In genomic region chr12:92400006-92400405, GRCh38 we compare ENCODE assay signal across 13 cellular contexts.
A peak's percentile ranks its signal among the peaks of the same experiment; 100 is the strongest.
DNase-seq lines count a peak whose midpoint lies in the region; ATAC-seq lines count a peak whose summit lies in the region.
"Had no signal": no experiment of that assay in that cellular context is flagged by ENCODE, and none has a peak within 500 bp of the region (broad histone marks: within the 10 kb centered on the region; RNA-seq: fewer than 3 reads in every experiment).

No MANE protein-coding gene starts in this region.

- H2BK5ac ChIP-seq in mesendoderm (ENCODE audit: low read length): no peak overlapping the region

- peak overlapping the region; percentile 89 for H3K27ac Mint-ChIP-seq in activated CD4-positive, alpha-beta T cell treated with anti-CD3 and anti-CD28 coated beads, Interleukin-2, amount 10 ng/mL, durations not matched to agents 24 days and 14 days
- peak overlapping the region; percentile 88 for H3K27ac Mint-ChIP-seq in activated CD8-positive, alpha-beta T cell treated with anti-CD3 and anti-CD28 coated beads, Interleukin-2, amount 10 ng/mL, durations not matched to agents 7 days and 5 days
- peak overlapping the region; percentile 75 for H3K27ac Mint-ChIP-seq in stimulated activated effector memory CD8-positive, alpha-beta T cell treated with anti-CD3 and anti-CD28 coated beads, Interleukin-12 subunit alpha, Interleukin-12 subunit beta, amount 100 ng/mL, for 72 hours

- H3K23ac ChIP-seq in mesendoderm (ENCODE audit: low read length): no peak overlapping the region

- peaks cover 81% of the 10 kb centered on the region for H3K4me1 Mint-ChIP-seq in activated CD4-positive, alpha-beta T cell treated with anti-CD3 and anti-CD28 coated beads, Interleukin-2, amount 10 ng/mL, durations not matched to agents 24 days and 14 days
- H3K4me1 Mint-ChIP-seq in activated CD8-positive, alpha-beta T cell treated with anti-CD3 and anti-CD28 coated beads, Interleukin-2, amount 10 ng/mL, durations not matched to agents 7 days and 5 days (ENCODE audit: low read depth): peaks cover 90% of the 10 kb centered on the region
- H3K4me1 Mint-ChIP-seq in stimulated activated effector memory CD8-positive, alpha-beta T cell treated with anti-CD3 and anti-CD28 coated beads, Interleukin-12 subunit alpha, Interleukin-12 subunit beta, amount 100 ng/mL, for 72 hours: peaks cover 93% of the 10 kb centered on the region

- DNase-seq in activated CD4-positive, alpha-beta T cell treated with anti-CD3 and anti-CD28 coated beads, Interleukin-2, amount 10 ng/mL, durations not matched to agents 24 days and 14 days: peak; percentile 75
- DNase-seq in activated CD4-positive, alpha-beta T cell treated with anti-CD3 and anti-CD28 coated beads, Interleukin-2, amount 50 U/mL, for 1 hour: no peak
- DNase-seq in activated CD8-positive, alpha-beta T cell treated with anti-CD3 and anti-CD28 coated beads, Interleukin-2, amount 10 ng/mL, durations not matched to agents 7 days and 5 days: no peak
- DNase-seq in stimulated activated effector memory CD8-positive, alpha-beta T cell treated with anti-CD3 and anti-CD28 coated beads, Interleukin-12 subunit alpha, Interleukin-12 subunit beta, amount 100 ng/mL, for 72 hours (ENCODE audit: low spot score in 2 of 2): no peak
- no peak for DNase-seq in NCI-H128 (lab: John Stamatoyannopoulos, UW; ENCODE audit: unreplicated experiment)
- no peak for DNase-seq in mesendoderm
- no peak for DNase-seq in GDM1 (lab: John Stamatoyannopoulos, UW)
- DNase-seq: DMS79 treated with DMSO at 0.1 percent for 48 hours, erythroblast, NCI-H510A treated with DMSO at 0.1 percent for 48 hours had no signal

- intact Hi-C loops in activated CD4-positive, alpha-beta T cell treated with anti-CD3 and anti-CD28 coated beads, Interleukin-2, amount 10 ng/mL, durations not matched to agents 24 days and 14 days (cut with micrococcal nuclease): loop anchor here (2.0 to 5.0 kb wide), 5 partner anchors 189 to 823 kb away; partner anchors contain the start of gene EEA1

- H3K79me1 ChIP-seq in mesendoderm (ENCODE audit: low read length): no peaks in the 10 kb centered on the region

- H3K36me3 Mint-ChIP-seq in activated CD4-positive, alpha-beta T cell treated with anti-CD3 and anti-CD28 coated beads, Interleukin-2, amount 10 ng/mL, durations not matched to agents 24 days and 14 days (ENCODE audit: low read depth): peaks cover 7% of the 10 kb centered on the region
- peaks cover 57% of the 10 kb centered on the region for H3K36me3 Mint-ChIP-seq in activated CD8-positive, alpha-beta T cell treated with anti-CD3 and anti-CD28 coated beads, Interleukin-2, amount 10 ng/mL, durations not matched to agents 7 days and 5 days (ENCODE audit: low read depth)
- H3K36me3 Mint-ChIP-seq in stimulated activated effector memory CD8-positive, alpha-beta T cell treated with anti-CD3 and anti-CD28 coated beads, Interleukin-12 subunit alpha, Interleukin-12 subunit beta, amount 100 ng/mL, for 72 hours: no peaks in the 10 kb centered on the region
- H3K36me3 Mint-ChIP-seq: brain had no signal

- H3K4ac ChIP-seq in mesendoderm (ENCODE audit: low read depth, low read length): no peak overlapping the region

- H3K36me3 ChIP-seq in mesendoderm (ENCODE audit: control insufficient read depth, insufficient read depth, low read length): no peaks in the 10 kb centered on the region

- H3K27me3 ChIP-seq in mesendoderm (ENCODE audit: insufficient read depth, low read length, poor library complexity): no peaks in the 10 kb centered on the region

- H3K9ac ChIP-seq in mesendoderm (ENCODE audit: low read length): no peak overlapping the region

- no peaks in the 10 kb centered on the region for H3K79me2 ChIP-seq in mesendoderm (ENCODE audit: control insufficient read depth, insufficient read depth, low read length)

- H2BK15ac ChIP-seq in mesendoderm (replicated peaks; ENCODE audit: low read depth): no peak overlapping the region

- H3K27me3 Mint-ChIP-seq in activated CD4-positive, alpha-beta T cell treated with anti-CD3 and anti-CD28 coated beads, Interleukin-2, amount 10 ng/mL, durations not matched to agents 24 days and 14 days: no peaks in the 10 kb centered on the region
- H3K27me3 Mint-ChIP-seq in activated CD8-positive, alpha-beta T cell treated with anti-CD3 and anti-CD28 coated beads, Interleukin-2, amount 10 ng/mL, durations not matched to agents 7 days and 5 days (ENCODE audit: low read depth): no peaks in the 10 kb centered on the region
- H3K27me3 Mint-ChIP-seq: brain had no signal

- CTCF ChIA-PET in activated CD8-positive, alpha-beta T cell treated with anti-CD3 and anti-CD28 coated beads, Interleukin-2, amount 10 ng/mL, durations not matched to agents 7 days and 5 days (lab: Charles Lee): interaction anchor here (1.9 kb wide), 1 partner anchor 8 kb away, joined by 12 read pairs; no protein-coding TSS in a partner anchor

- no peaks in the 10 kb centered on the region for H3K4me1 ChIP-seq in mesendoderm (ENCODE audit: control insufficient read depth, low read depth, low read length)

- H3K56ac ChIP-seq in mesendoderm (ENCODE audit: low read length): no peak overlapping the region

- peak; percentile 41 for ATAC-seq in HG02798 (IDR thresholded peaks at IDR 0.05; ENCODE audit: poor library complexity, unreplicated experiment)
- no peak for ATAC-seq in activated CD8-positive, alpha-beta T cell treated with anti-CD3 and anti-CD28 coated beads, Interleukin-2, amount 10 ng/mL, durations not matched to agents 7 days and 5 days
- ATAC-seq in stimulated activated effector memory CD8-positive, alpha-beta T cell treated with anti-CD3 and anti-CD28 coated beads, Interleukin-12 subunit alpha, Interleukin-12 subunit beta, amount 100 ng/mL, for 72 hours: peak; percentile 34

- WGBS in mesendoderm (ENCODE audit: extremely low coverage, insufficient coverage, low lambda C conversion rate): no CpG with 5 or more reads among the region's 5 CpGs

- H3K9me3 Mint-ChIP-seq in activated CD4-positive, alpha-beta T cell treated with anti-CD3 and anti-CD28 coated beads, Interleukin-2, amount 10 ng/mL, durations not matched to agents 24 days and 14 days: peaks cover 14% of the 10 kb centered on the region
- peaks cover 22% of the 10 kb centered on the region for H3K9me3 Mint-ChIP-seq in activated CD8-positive, alpha-beta T cell treated with anti-CD3 and anti-CD28 coated beads, Interleukin-2, amount 10 ng/mL, durations not matched to agents 7 days and 5 days (ENCODE audit: insufficient read depth)
- peaks cover 4% of the 10 kb centered on the region for H3K9me3 Mint-ChIP-seq in stimulated activated effector memory CD8-positive, alpha-beta T cell treated with anti-CD3 and anti-CD28 coated beads, Interleukin-12 subunit alpha, Interleukin-12 subunit beta, amount 100 ng/mL, for 72 hours

- H3K4me2 ChIP-seq in mesendoderm (ENCODE audit: low read length): no peak overlapping the region

- H2BK120ac ChIP-seq in mesendoderm (ENCODE audit: low read depth, low read length): no peak overlapping the region

- peak overlapping the region; percentile 66 for H3K4me3 Mint-ChIP-seq in activated CD4-positive, alpha-beta T cell treated with anti-CD3 and anti-CD28 coated beads, Interleukin-2, amount 10 ng/mL, durations not matched to agents 24 days and 14 days
- H3K4me3 Mint-ChIP-seq in activated CD8-positive, alpha-beta T cell treated with anti-CD3 and anti-CD28 coated beads, Interleukin-2, amount 10 ng/mL, durations not matched to agents 7 days and 5 days: peak overlapping the region; percentile 5
- H3K4me3 Mint-ChIP-seq in stimulated activated effector memory CD8-positive, alpha-beta T cell treated with anti-CD3 and anti-CD28 coated beads, Interleukin-12 subunit alpha, Interleukin-12 subunit beta, amount 100 ng/mL, for 72 hours: peak overlapping the region; percentile 28
- H3K4me3 Mint-ChIP-seq: brain had no signal

- no peak overlapping the region for H3K27ac ChIP-seq in mesendoderm (ENCODE audit: low read depth, low read length)
- H3K27ac ChIP-seq: SK-N-MC had no signal

- no peak overlapping the region for H4K8ac ChIP-seq in mesendoderm (ENCODE audit: low read depth, low read length)

- no peak overlapping the region for H4K5ac ChIP-seq in mesendoderm (ENCODE audit: low read length)

- H3K4me3 ChIP-seq in mesendoderm (ENCODE audit: low read length): no peak overlapping the region
- H3K4me3 ChIP-seq: SK-N-MC had no signal

- no peak overlapping the region for H2AK5ac ChIP-seq in mesendoderm (ENCODE audit: low read length)

- no peak overlapping the region for H3K18ac ChIP-seq in mesendoderm (ENCODE audit: low read length)

- POLR2A ChIA-PET in activated CD8-positive, alpha-beta T cell treated with anti-CD3 and anti-CD28 coated beads, Interleukin-2, amount 10 ng/mL, durations not matched to agents 7 days and 5 days (lab: Charles Lee): interaction anchor here (0.6 to 3.8 kb wide), 3 partner anchors 255 to 356 kb away, joined by 3 to 84 read pairs (median 5); partner anchors contain the start of gene BTG1

Comparison
In these comparisons a context has a peak if more than half of its experiments do, and no peak if none do; other contexts are left out.
1. H3K4me3 Mint-ChIP-seq: peak in every context shown above with its lines; median percentile 66 in activated CD4-positive, alpha-beta T cell treated with anti-CD3 and anti-CD28 coated beads, Interleukin-2, amount 10 ng/mL, durations not matched to agents 24 days and 14 days; 28 in stimulated activated effector memory CD8-positive, alpha-beta T cell treated with anti-CD3 and anti-CD28 coated beads, Interleukin-12 subunit alpha, Interleukin-12 subunit beta, amount 100 ng/mL, for 72 hours; 5 in activated CD8-positive, alpha-beta T cell treated with anti-CD3 and anti-CD28 coated beads, Interleukin-2, amount 10 ng/mL, durations not matched to agents 7 days and 5 days.